ENCODE assay signal across 2 cellular contexts in the genomic region with DNA sequence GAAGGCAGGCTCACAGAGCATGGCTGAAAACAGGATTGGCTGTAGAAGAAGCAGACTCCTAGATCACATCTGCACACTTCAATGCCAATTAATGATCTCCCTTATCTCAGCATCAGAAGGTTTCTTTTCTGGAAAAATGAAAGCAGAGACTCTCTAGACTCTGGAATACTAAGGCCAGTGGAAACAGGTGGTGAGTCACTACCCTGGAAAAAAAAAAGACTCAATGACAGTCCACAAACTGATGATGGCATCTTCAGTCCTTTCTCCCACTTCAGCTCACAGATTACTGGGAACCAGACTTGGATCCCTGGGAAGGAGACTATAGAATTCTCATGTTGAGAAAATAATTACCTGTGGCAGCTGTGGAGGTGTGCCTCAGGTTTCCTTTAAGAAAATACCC.
A peak's percentile ranks its signal among the peaks of the same experiment; 100 is the strongest.
TF ChIP-seq lines count a peak whose summit lies in the region.

No MANE protein-coding gene starts in this region.

TF ChIP-seq in endothelial cell of umbilical vein, 7 proteins besides CTCF, POLR2A, EP300 and RAD21:
- peak; percentile 10 for TF ChIP-seq JUN (IDR thresholded peaks at IDR 0.05; ENCODE audit: borderline replicate concordance, insufficient read depth, insufficient read length, low read depth)
- no peak for TF ChIP-seq MYC (IDR thresholded peaks at IDR 0.05; ENCODE audit: low read depth, low read length)
- TF ChIP-seq EZH2 (IDR thresholded peaks at IDR 0.05; ENCODE audit: borderline replicate concordance, low read depth, low read length, severe bottlenecking): no peak

TF ChIP-seq in HepG2, 621 proteins besides CTCF, POLR2A, EP300 and RAD21:
- TF ChIP-seq SCMH1 (CRISPR knock-in tag; IDR thresholded peaks at IDR 0.05; ENCODE audit: borderline replicate concordance) (no peak), FOXK1 (CRISPR knock-in tag; IDR thresholded peaks at IDR 0.05; ENCODE audit: borderline replicate concordance, low read depth) (no peak), PAF1 (CRISPR knock-in tag; IDR thresholded peaks at IDR 0.05) (no peak), SOX6 (IDR thresholded peaks at IDR 0.05) (no peak), SOX6 (CRISPR knock-in tag; IDR thresholded peaks at IDR 0.05) (no peak)
- TF ChIP-seq, protein P1, sequence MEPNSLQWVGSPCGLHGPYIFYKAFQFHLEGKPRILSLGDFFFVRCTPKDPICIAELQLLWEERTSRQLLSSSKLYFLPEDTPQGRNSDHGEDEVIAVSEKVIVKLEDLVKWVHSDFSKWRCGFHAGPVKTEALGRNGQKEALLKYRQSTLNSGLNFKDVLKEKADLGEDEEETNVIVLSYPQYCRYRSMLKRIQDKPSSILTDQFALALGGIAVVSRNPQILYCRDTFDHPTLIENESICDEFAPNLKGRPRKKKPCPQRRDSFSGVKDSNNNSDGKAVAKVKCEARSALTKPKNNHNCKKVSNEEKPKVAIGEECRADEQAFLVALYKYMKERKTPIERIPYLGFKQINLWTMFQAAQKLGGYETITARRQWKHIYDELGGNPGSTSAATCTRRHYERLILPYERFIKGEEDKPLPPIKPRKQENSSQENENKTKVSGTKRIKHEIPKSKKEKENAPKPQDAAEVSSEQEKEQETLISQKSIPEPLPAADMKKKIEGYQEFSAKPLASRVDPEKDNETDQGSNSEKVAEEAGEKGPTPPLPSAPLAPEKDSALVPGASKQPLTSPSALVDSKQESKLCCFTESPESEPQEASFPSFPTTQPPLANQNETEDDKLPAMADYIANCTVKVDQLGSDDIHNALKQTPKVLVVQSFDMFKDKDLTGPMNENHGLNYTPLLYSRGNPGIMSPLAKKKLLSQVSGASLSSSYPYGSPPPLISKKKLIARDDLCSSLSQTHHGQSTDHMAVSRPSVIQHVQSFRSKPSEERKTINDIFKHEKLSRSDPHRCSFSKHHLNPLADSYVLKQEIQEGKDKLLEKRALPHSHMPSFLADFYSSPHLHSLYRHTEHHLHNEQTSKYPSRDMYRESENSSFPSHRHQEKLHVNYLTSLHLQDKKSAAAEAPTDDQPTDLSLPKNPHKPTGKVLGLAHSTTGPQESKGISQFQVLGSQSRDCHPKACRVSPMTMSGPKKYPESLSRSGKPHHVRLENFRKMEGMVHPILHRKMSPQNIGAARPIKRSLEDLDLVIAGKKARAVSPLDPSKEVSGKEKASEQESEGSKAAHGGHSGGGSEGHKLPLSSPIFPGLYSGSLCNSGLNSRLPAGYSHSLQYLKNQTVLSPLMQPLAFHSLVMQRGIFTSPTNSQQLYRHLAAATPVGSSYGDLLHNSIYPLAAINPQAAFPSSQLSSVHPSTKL (CRISPR knock-in tag; IDR thresholded peaks at IDR 0.05): no peak
- TF ChIP-seq, protein P2, sequence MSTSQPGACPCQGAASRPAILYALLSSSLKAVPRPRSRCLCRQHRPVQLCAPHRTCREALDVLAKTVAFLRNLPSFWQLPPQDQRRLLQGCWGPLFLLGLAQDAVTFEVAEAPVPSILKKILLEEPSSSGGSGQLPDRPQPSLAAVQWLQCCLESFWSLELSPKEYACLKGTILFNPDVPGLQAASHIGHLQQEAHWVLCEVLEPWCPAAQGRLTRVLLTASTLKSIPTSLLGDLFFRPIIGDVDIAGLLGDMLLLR (CRISPR knock-in tag; IDR thresholded peaks at IDR 0.05): no peak
- TF ChIP-seq, protein P3, sequence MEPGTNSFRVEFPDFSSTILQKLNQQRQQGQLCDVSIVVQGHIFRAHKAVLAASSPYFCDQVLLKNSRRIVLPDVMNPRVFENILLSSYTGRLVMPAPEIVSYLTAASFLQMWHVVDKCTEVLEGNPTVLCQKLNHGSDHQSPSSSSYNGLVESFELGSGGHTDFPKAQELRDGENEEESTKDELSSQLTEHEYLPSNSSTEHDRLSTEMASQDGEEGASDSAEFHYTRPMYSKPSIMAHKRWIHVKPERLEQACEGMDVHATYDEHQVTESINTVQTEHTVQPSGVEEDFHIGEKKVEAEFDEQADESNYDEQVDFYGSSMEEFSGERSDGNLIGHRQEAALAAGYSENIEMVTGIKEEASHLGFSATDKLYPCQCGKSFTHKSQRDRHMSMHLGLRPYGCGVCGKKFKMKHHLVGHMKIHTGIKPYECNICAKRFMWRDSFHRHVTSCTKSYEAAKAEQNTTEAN (CRISPR knock-in tag; conservative IDR thresholded peaks at IDR 0.05): no peak
- TF ChIP-seq, protein P4, sequence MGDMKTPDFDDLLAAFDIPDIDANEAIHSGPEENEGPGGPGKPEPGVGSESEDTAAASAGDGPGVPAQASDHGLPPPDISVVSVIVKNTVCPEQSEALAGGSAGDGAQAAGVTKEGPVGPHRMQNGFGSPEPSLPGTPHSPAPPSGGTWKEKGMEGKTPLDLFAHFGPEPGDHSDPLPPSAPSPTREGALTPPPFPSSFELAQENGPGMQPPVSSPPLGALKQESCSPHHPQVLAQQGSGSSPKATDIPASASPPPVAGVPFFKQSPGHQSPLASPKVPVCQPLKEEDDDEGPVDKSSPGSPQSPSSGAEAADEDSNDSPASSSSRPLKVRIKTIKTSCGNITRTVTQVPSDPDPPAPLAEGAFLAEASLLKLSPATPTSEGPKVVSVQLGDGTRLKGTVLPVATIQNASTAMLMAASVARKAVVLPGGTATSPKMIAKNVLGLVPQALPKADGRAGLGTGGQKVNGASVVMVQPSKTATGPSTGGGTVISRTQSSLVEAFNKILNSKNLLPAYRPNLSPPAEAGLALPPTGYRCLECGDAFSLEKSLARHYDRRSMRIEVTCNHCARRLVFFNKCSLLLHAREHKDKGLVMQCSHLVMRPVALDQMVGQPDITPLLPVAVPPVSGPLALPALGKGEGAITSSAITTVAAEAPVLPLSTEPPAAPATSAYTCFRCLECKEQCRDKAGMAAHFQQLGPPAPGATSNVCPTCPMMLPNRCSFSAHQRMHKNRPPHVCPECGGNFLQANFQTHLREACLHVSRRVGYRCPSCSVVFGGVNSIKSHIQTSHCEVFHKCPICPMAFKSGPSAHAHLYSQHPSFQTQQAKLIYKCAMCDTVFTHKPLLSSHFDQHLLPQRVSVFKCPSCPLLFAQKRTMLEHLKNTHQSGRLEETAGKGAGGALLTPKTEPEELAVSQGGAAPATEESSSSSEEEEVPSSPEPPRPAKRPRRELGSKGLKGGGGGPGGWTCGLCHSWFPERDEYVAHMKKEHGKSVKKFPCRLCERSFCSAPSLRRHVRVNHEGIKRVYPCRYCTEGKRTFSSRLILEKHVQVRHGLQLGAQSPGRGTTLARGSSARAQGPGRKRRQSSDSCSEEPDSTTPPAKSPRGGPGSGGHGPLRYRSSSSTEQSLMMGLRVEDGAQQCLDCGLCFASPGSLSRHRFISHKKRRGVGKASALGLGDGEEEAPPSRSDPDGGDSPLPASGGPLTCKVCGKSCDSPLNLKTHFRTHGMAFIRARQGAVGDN (CRISPR knock-in tag; IDR thresholded peaks at IDR 0.05): no peak
